In the genomic region with DNA sequence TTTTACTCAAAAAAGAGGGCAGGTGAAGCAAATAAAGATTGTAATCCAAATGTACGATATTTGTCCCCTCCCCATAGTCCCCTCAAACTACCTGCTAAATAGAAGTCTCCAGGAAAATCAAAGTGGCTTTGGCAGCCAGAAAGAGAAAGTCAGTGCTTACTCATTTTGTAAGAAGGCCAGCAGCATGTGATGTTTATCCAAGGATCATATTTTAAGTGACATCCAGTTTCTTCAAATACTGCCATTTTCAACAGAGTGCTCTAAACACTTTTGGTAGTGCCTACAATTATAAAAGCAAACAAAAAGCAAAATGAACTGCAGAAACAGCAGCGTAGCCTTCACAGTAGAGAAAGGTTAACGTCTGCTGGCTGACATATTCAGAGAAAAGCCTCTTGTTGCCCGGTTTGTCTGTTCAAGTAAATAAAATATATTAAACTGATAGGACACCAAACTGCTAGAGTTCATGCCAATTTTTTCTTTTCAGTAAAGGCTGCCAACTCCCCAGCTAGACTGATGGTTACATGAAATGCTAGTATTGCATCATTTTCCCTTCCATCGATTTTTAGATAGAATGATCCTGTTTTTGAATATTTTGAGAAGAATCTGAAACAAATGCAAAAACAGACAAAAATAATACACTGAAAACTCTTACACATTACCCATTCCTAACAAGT, we compare ENCODE assay signal across 9 cellular contexts.
A peak's percentile ranks its signal among the peaks of the same experiment; 100 is the strongest.
DNase-seq lines count a peak whose midpoint lies in the region; ATAC-seq and TF ChIP-seq lines count a peak whose summit lies in the region.
"Had no signal": no experiment of that assay in that cellular context is flagged by ENCODE, and none has a peak within 500 bp of the region (broad histone marks: within the 10 kb centered on the region; RNA-seq: fewer than 3 reads in every experiment).

No MANE protein-coding gene starts in this region.

- DNase-seq in SK-N-SH (no peak), NCI-H460 (ENCODE audit: extremely low read depth, low read depth) (peak; percentile 26), epithelial cell of esophagus (ENCODE audit: low read depth) (peak; percentile 9), suprapubic skin (ENCODE audit: low spot score in 2 of 2) (no peak), Caco-2 (no peak)
- DNase-seq in activated CD8-positive, alpha-beta T cell treated with anti-CD3 and anti-CD28 coated beads, Interleukin-2, amount 10 ng/mL, durations not matched to agents 7 days and 5 days, result no peak
- no peak for DNase-seq in central memory CD4-positive, alpha-beta T cell

- H3K27me3 ChIP-seq in SK-N-SH (ENCODE audit: insufficient read depth) (no peaks in the 10 kb centered on the region), suprapubic skin (no peaks in the 10 kb centered on the region), Caco-2 (replicated peaks; ENCODE audit: control insufficient read depth, insufficient read depth, low read length) (no peaks in the 10 kb centered on the region)

- intact Hi-C loops in Caco-2 (cut with micrococcal nuclease; ENCODE audit: unreplicated experiment), result no loop called here

- H3K4me2 ChIP-seq in SK-N-SH, result peak overlapping the region; percentile 44; the same call in 1 of the 2 replicates
- H3K4me2 ChIP-seq: smooth muscle cell had no signal

- no peaks in the 10 kb centered on the region for H3K27me3 Mint-ChIP-seq in activated CD8-positive, alpha-beta T cell treated with anti-CD3 and anti-CD28 coated beads, Interleukin-2, amount 10 ng/mL, durations not matched to agents 7 days and 5 days (ENCODE audit: low read depth)
- peaks cover 2% of the 10 kb centered on the region for H3K27me3 Mint-ChIP-seq in Caco-2 (ENCODE audit: insufficient read depth, unreplicated experiment)

- no peaks in the 10 kb centered on the region for H3K9me3 Mint-ChIP-seq in activated CD8-positive, alpha-beta T cell treated with anti-CD3 and anti-CD28 coated beads, Interleukin-2, amount 10 ng/mL, durations not matched to agents 7 days and 5 days (ENCODE audit: insufficient read depth)
- peaks cover 21% of the 10 kb centered on the region for H3K9me3 Mint-ChIP-seq in Caco-2 (ENCODE audit: unreplicated experiment)

- CTCF ChIA-PET in SK-N-SH (lab: Yijun Ruan, JAX), result no interaction called here
- CTCF ChIA-PET in activated CD8-positive, alpha-beta T cell treated with anti-CD3 and anti-CD28 coated beads, Interleukin-2, amount 10 ng/mL, durations not matched to agents 7 days and 5 days (lab: Charles Lee), result no interaction called here
- CTCF ChIA-PET in Caco-2 (lab: Charles Lee), result no interaction called here

- no peaks in the 10 kb centered on the region for H3K9me2 ChIP-seq in SK-N-SH

- TF ChIP-seq EP300 in SK-N-SH (IDR thresholded peaks at IDR 0.05; ENCODE audit: borderline replicate concordance in 1 of 2, low read depth in 1 of 2, low read length in 1 of 2) (no peak), suprapubic skin (IDR thresholded peaks at IDR 0.05) (no peak)

- H3K27ac Mint-ChIP-seq in activated CD8-positive, alpha-beta T cell treated with anti-CD3 and anti-CD28 coated beads, Interleukin-2, amount 10 ng/mL, durations not matched to agents 7 days and 5 days, result no peak overlapping the region
- no peak overlapping the region for H3K27ac Mint-ChIP-seq in Caco-2 (ENCODE audit: unreplicated experiment)

- H2AFZ ChIP-seq in SK-N-SH (ENCODE audit: low read depth), result no peak overlapping the region

- H3K27ac ChIP-seq in SK-N-SH (ENCODE audit: low read depth in 2 of 2, low read length in 1 of 2), result no peak overlapping the region
- H3K27ac ChIP-seq in suprapubic skin, result peak overlapping the region; percentile 58

- no peaks in the 10 kb centered on the region for H3K79me2 ChIP-seq in SK-N-SH (ENCODE audit: insufficient read depth)

- H3F3A ChIP-seq in SK-N-SH (replicated peaks; ENCODE audit: insufficient read depth), result no peaks in the 10 kb centered on the region

- TF ChIP-seq RAD21 in SK-N-SH (IDR thresholded peaks at IDR 0.05; ENCODE audit: low read length), result no peak

- H3K9me3 ChIP-seq in SK-N-SH (no peaks in the 10 kb centered on the region), suprapubic skin (no peaks in the 10 kb centered on the region), Caco-2 (no peaks in the 10 kb centered on the region)

- no peaks in the 10 kb centered on the region for H3K4me1 Mint-ChIP-seq in activated CD8-positive, alpha-beta T cell treated with anti-CD3 and anti-CD28 coated beads, Interleukin-2, amount 10 ng/mL, durations not matched to agents 7 days and 5 days (ENCODE audit: low read depth)
- peaks cover 7% of the 10 kb centered on the region for H3K4me1 Mint-ChIP-seq in Caco-2 (ENCODE audit: low read depth, unreplicated experiment)

- H3K9ac ChIP-seq in SK-N-SH, result no peak overlapping the region

- POLR2A ChIA-PET in SK-N-SH (lab: Yijun Ruan, JAX) (no interaction called here), Caco-2 (lab: Charles Lee) (no interaction called here)
- POLR2A ChIA-PET in activated CD8-positive, alpha-beta T cell treated with anti-CD3 and anti-CD28 coated beads, Interleukin-2, amount 10 ng/mL, durations not matched to agents 7 days and 5 days (lab: Charles Lee), result no interaction called here

- peaks cover 0 to 10% of the 10 kb centered on the region in 2 experiments; a peak in 1 of 4 replicates for H3K4me1 ChIP-seq in SK-N-SH (ENCODE audit: control insufficient read depth in 1 of 2, insufficient read depth in 2 of 2, low read depth in 1 of 2, low read length in 1 of 2)
- H3K4me1 ChIP-seq in suprapubic skin, result peaks cover 29% of the 10 kb centered on the region
- H3K4me1 ChIP-seq in Caco-2, result no peaks in the 10 kb centered on the region; the same call in 1 of the 2 replicates

- 7% methylated on average over 5 of the region's 5 CpGs for WGBS in SK-N-SH (ENCODE audit: low lambda C conversion rate)
- 22% methylated on average over 5 of the region's 5 CpGs for WGBS in suprapubic skin

- TF ChIP-seq POLR2A in suprapubic skin (IDR thresholded peaks at IDR 0.05), result no peak

- H3K36me3 Mint-ChIP-seq in activated CD8-positive, alpha-beta T cell treated with anti-CD3 and anti-CD28 coated beads, Interleukin-2, amount 10 ng/mL, durations not matched to agents 7 days and 5 days (ENCODE audit: low read depth), result no peaks in the 10 kb centered on the region
- no peaks in the 10 kb centered on the region for H3K36me3 Mint-ChIP-seq in Caco-2 (ENCODE audit: insufficient read depth, unreplicated experiment)

- no peaks in the 10 kb centered on the region for H4K20me1 ChIP-seq in SK-N-SH (ENCODE audit: insufficient read depth)

- ATAC-seq in SK-N-SH treated with all-trans-retinoic acid at 6 μM for 48 hours, result no peak; the same call in 2 of the 3 replicates
- ATAC-seq in activated CD8-positive, alpha-beta T cell treated with anti-CD3 and anti-CD28 coated beads, Interleukin-2, amount 10 ng/mL, durations not matched to agents 7 days and 5 days, result no peak

- no peak overlapping the region for H3K4me3 ChIP-seq in SK-N-SH (ENCODE audit: low read depth in 2 of 2, low read length in 1 of 2)
- H3K4me3 ChIP-seq in epithelial cell of esophagus (ENCODE audit: low read length), result no peak overlapping the region
- no peak overlapping the region for H3K4me3 ChIP-seq in suprapubic skin
- H3K4me3 ChIP-seq in Caco-2 (ENCODE audit: low read depth, low read length), result no peak overlapping the region
- H3K4me3 ChIP-seq: smooth muscle cell had no signal

- no peak overlapping the region for H3K4me3 Mint-ChIP-seq in activated CD8-positive, alpha-beta T cell treated with anti-CD3 and anti-CD28 coated beads, Interleukin-2, amount 10 ng/mL, durations not matched to agents 7 days and 5 days
- H3K4me3 Mint-ChIP-seq in Caco-2 (ENCODE audit: unreplicated experiment), result no peak overlapping the region

- H3K36me3 ChIP-seq in SK-N-SH (replicated peaks in 1 of 2; ENCODE audit: control insufficient read depth in 1 of 2, insufficient read depth in 2 of 2, low read length in 1 of 2) (no peaks in the 10 kb centered on the region), suprapubic skin (no peaks in the 10 kb centered on the region), Caco-2 (ENCODE audit: control insufficient read depth, insufficient read depth, low read length) (no peaks in the 10 kb centered on the region)

- TF ChIP-seq CTCF in SK-N-SH (IDR thresholded peaks at IDR 0.05) (no peak), epithelial cell of esophagus (IDR thresholded peaks at IDR 0.05; ENCODE audit: insufficient read depth, low read depth, low read length, missing control alignments) (no peak), suprapubic skin (IDR thresholded peaks at IDR 0.05) (no peak), Caco-2 (IDR thresholded peaks at IDR 0.05; ENCODE audit: insufficient read depth in 1 of 2, low read depth in 1 of 2, low read length in 1 of 2, severe bottlenecking in 1 of 2, unreplicated experiment in 1 of 2) (no peak)

- BruUV-seq in Caco-2 (replicated peaks; lab: Mats Ljungman, UMichigan), result no TSS peak

TF ChIP-seq in SK-N-SH, 30 proteins besides CTCF, POLR2A, EP300 and RAD21 (continues in another document):
- no peak for TF ChIP-seq ZBTB33 (IDR thresholded peaks at IDR 0.05; ENCODE audit: borderline replicate concordance, low read depth)

TF ChIP-seq in SK-N-SH treated with all-trans-retinoic acid at 6 μM for 48 hours, 23 proteins besides CTCF, POLR2A, EP300 and RAD21 (continues in another document):
- TF ChIP-seq ZC3H10 (CRISPR knock-in tag; IDR thresholded peaks at IDR 0.05), result no peak
- TF ChIP-seq BACH2 (CRISPR knock-in tag; IDR thresholded peaks at IDR 0.05; ENCODE audit: borderline replicate concordance), result no peak
- no peak for TF ChIP-seq POU6F1 (CRISPR knock-in tag; IDR thresholded peaks at IDR 0.05; ENCODE audit: borderline replicate concordance, low read depth)
- no peak for TF ChIP-seq TOX (CRISPR knock-in tag; IDR thresholded peaks at IDR 0.05; ENCODE audit: borderline replicate concordance)
- TF ChIP-seq SNAI2 (CRISPR knock-in tag; IDR thresholded peaks at IDR 0.05), result no peak

Comparison
In these comparisons a context has a peak if more than half of its experiments do, and no peak if none do; other contexts are left out.
1. DNase-seq: peak in NCI-H460 (single experiment) and epithelial cell of esophagus (single experiment); none in SK-N-SH (single experiment), suprapubic skin (0 of 2), activated CD8-positive, alpha-beta T cell treated with anti-CD3 and anti-CD28 coated beads, Interleukin-2, amount 10 ng/mL, durations not matched to agents 7 days and 5 days (single experiment), Caco-2 (0 of 2) and central memory CD4-positive, alpha-beta T cell (single experiment).